In genomic region chr2:157866666-157867642, GRCh38 we compare ENCODE assay signal across 24 cellular contexts. TPM values are rescaled to one million over a fixed set of nuclear protein-coding genes. Genes with fewer than 3 reads are reported as not detected.
DNase-seq lines count a peak whose midpoint lies in the region; ATAC-seq, FAIRE-seq and TF ChIP-seq lines count a peak whose summit lies in the region.
"Had no signal": no experiment of that assay in that cellular context is flagged by ENCODE, and none has a peak within 500 bp of the region (broad histone marks: within the 10 kb centered on the region; RNA-seq: fewer than 3 reads in every experiment).

No MANE protein-coding gene starts in this region.

- H3K4ac ChIP-seq in IMR-90 (ENCODE audit: low read depth, low read length) (0 out of 2 replicates have a peak overlapping the region, but pooled peaks have one; percentile 10), H1 (replicated peaks; ENCODE audit: insufficient read length, low read depth, low read length) (no peak overlapping the region)

- H4K20me1 ChIP-seq in IMR-90 (ENCODE audit: insufficient read depth, low read length): peaks cover 46% of the 10 kb centered on the region
- peaks cover 0 to 1% of the 10 kb centered on the region in 2 experiments for H4K20me1 ChIP-seq in H1 (replicated peaks in 1 of 2; ENCODE audit: control insufficient read depth in 1 of 2, insufficient read depth in 2 of 2, low read length in 2 of 2)
- H4K20me1 ChIP-seq in osteoblast (ENCODE audit: insufficient read depth, low read length): peaks cover 52% of the 10 kb centered on the region
- no peaks in the 10 kb centered on the region for H4K20me1 ChIP-seq in Karpas-422 (ENCODE audit: insufficient read depth, low read depth, low read length)

- dilution Hi-C loops in IMR-90 (cut with HindIII; ENCODE audit: low sequenced_read_pairs, unreplicated experiment): no loop called here

- H2AK9ac ChIP-seq in IMR-90 (replicated peaks; ENCODE audit: low read depth, low read length, poor library complexity): no peak overlapping the region

- H3K18ac ChIP-seq in IMR-90 (ENCODE audit: low read depth, low read length): no peak overlapping the region
- 0 out of 2 replicates have a peak overlapping the region, but pooled peaks have one; percentile 60 for H3K18ac ChIP-seq in H1 (ENCODE audit: extremely low read depth, low read length)

- H3K36me3 Mint-ChIP-seq in activated T-cell treated with anti-CD3 and anti-CD28 coated beads, Interleukin-2, amount 50 U/mL, for 72 hours (ENCODE audit: insufficient read depth in 2 of 2): peaks cover 7 to 18% of the 10 kb centered on the region in 2 donors
- H3K36me3 Mint-ChIP-seq: naive B cell; stimulated activated memory B cell treated with anti-CD40 and anti-IgM and Interleukin-4, amounts not matched to agents 10 μg/mL and 1 μg/mL and 100 μg/mL, for 72 hours had no signal

- BruUV-seq in IMR-90 (replicated peaks; lab: Mats Ljungman, UMichigan): no TSS peak

- TF ChIP-seq CTCF in IMR-90 (conservative IDR thresholded peaks at IDR 0.05; ENCODE audit: low read depth, low read length) (no peak), H1 (IDR thresholded peaks at IDR 0.05; ENCODE audit: control extremely low read depth in 1 of 3, insufficient read depth in 1 of 3, low read depth in 1 of 3, low read length in 3 of 3) (no peak), osteoblast (IDR thresholded peaks at IDR 0.05; ENCODE audit: extremely low read depth, low read depth, low read length) (no peak), tibial nerve (IDR thresholded peaks at IDR 0.05) (no peak)

- no peak for DNase-seq in activated T-cell treated with anti-CD3 and anti-CD28 coated beads, Interleukin-2, amount 50 U/mL, for 72 hours
- DNase-seq in activated T-cell treated with anti-CD3 and anti-CD28 coated beads for 4 hours (no peak), IMR-90 (no peak), H1 (ENCODE audit: low read depth in 1 of 2, low spot score in 2 of 2) (no peak), osteoblast (ENCODE audit: insufficient read length, low spot score, missing footprints) (no peak), tibial nerve (ENCODE audit: low spot score in 2 of 2) (no peak), Karpas-422 (no peak)
- DNase-seq: activated gamma-delta T cell; anterior cingulate cortex; CD4-positive, alpha-beta T cell; central memory CD4-positive, alpha-beta T cell; hypothalamus; islet precursor cell; naive B cell; NCI-H1105 treated with DMSO at 0.1 percent for 48 hours; pancreas; sigmoid colon; T1000; testis had no signal

- TF ChIP-seq POLR2A in IMR-90 (IDR thresholded peaks at IDR 0.05; ENCODE audit: low read depth, low read length): no peak
- no peak for TF ChIP-seq POLR2A in H1 (IDR thresholded peaks at IDR 0.05; ENCODE audit: control extremely low read depth in 1 of 2, low read depth in 2 of 2, low read length in 2 of 2)
- TF ChIP-seq POLR2A in tibial nerve (IDR thresholded peaks at IDR 0.05): no peak

- H2AK5ac ChIP-seq in IMR-90 (ENCODE audit: low read depth, low read length) (no peak overlapping the region), H1 (ENCODE audit: low read depth, low read length) (peak overlapping the region; percentile 77)

- H3K14ac ChIP-seq in IMR-90 (replicated peaks; ENCODE audit: low read depth, low read length): no peak overlapping the region
- H3K14ac ChIP-seq in H1 (ENCODE audit: insufficient read length): no peak overlapping the region

- H3K9me3 ChIP-seq in IMR-90 (ENCODE audit: control insufficient read depth, insufficient read depth, low read length) (no peaks in the 10 kb centered on the region), H1 (ENCODE audit: insufficient read depth in 2 of 2, low read depth in 1 of 2, low read length in 1 of 2) (no peaks in the 10 kb centered on the region), osteoblast (ENCODE audit: low read depth, low read length) (no peaks in the 10 kb centered on the region), tibial nerve (no peaks in the 10 kb centered on the region), Karpas-422 (ENCODE audit: low read length) (no peaks in the 10 kb centered on the region)
- H3K9me3 ChIP-seq: pancreas, sigmoid colon, testis had no signal

- peaks cover 16% of the 10 kb centered on the region for H3K9me1 ChIP-seq in IMR-90 (ENCODE audit: insufficient read depth, low read length)

- H3K4me1 ChIP-seq in IMR-90 (ENCODE audit: control insufficient read depth, insufficient read depth, low read length) (peaks cover 9% of the 10 kb centered on the region), H1 (replicated peaks in 1 of 4; ENCODE audit: control insufficient read depth in 3 of 4, insufficient read depth in 4 of 4, low read length in 3 of 4) (peaks cover 3 to 16% (median 7%) of the 10 kb centered on the region in 4 experiments; a peak in 6 of 7 replicates), osteoblast (ENCODE audit: insufficient read depth, low read length) (peaks cover 13% of the 10 kb centered on the region), tibial nerve (peaks cover 0 to 48% (median 2%) of the 10 kb centered on the region in 4 donors), Karpas-422 (ENCODE audit: low read length) (no peaks in the 10 kb centered on the region)

- peaks cover 83% of the 10 kb centered on the region for H3K4me1 Mint-ChIP-seq in activated T-cell treated with anti-CD3 and anti-CD28 coated beads, Interleukin-2, amount 50 U/mL, for 72 hours (ENCODE audit: low read depth)
- H3K4me1 Mint-ChIP-seq: naive B cell had no signal

- no peak overlapping the region for H2BK15ac ChIP-seq in IMR-90 (ENCODE audit: low read depth, low read length)
- H2BK15ac ChIP-seq in H1 (ENCODE audit: low read length): peak overlapping the region; percentile 65; the same call in 1 of the 2 replicates

- H3K4me3 Mint-ChIP-seq in activated T-cell treated with anti-CD3 and anti-CD28 coated beads, Interleukin-2, amount 50 U/mL, for 72 hours: peak overlapping the region; percentile 1 to 5
- H3K4me3 Mint-ChIP-seq: CD4-positive, alpha-beta T cell; naive B cell; stimulated activated memory B cell treated with anti-CD40 and anti-IgM and Interleukin-4, amounts not matched to agents 10 μg/mL and 1 μg/mL and 100 μg/mL, for 72 hours had no signal

- FAIRE-seq in H1 (lab: Jason Lieb, UNC): no peak
- FAIRE-seq: frontal cortex, pancreas had no signal

- no peaks in the 10 kb centered on the region for H3K27me3 Mint-ChIP-seq in activated T-cell treated with anti-CD3 and anti-CD28 coated beads, Interleukin-2, amount 50 U/mL, for 72 hours (ENCODE audit: low read depth)
- H3K27me3 Mint-ChIP-seq: CD4-positive, alpha-beta T cell; naive B cell; stimulated activated memory B cell treated with anti-CD40 and anti-IgM and Interleukin-4, amounts not matched to agents 10 μg/mL and 1 μg/mL and 100 μg/mL, for 72 hours had no signal

- 80% methylated on average over 1 of the region's 4 CpGs; no CpG with 5 or more reads in 1 of the 2 experiments for WGBS in IMR-90 (ENCODE audit: extremely low coverage in 2 of 2, insufficient read length in 1 of 2), 2 experiments
- 83% methylated on average over 4 of the region's 4 CpGs; no CpG with 5 or more reads in 1 of the 2 experiments for WGBS in H1 (ENCODE audit: extremely low coverage in 1 of 2, insufficient coverage in 1 of 2, insufficient read length in 1 of 2, insufficient replicate concordance in 2 of 2, low coverage in 1 of 2, low lambda C conversion rate in 2 of 2, missing lambda C conversion rate in 1 of 2), 2 experiments
- 71 to 77% methylated on average over 4 of the region's 4 CpGs for WGBS in tibial nerve, 2 donors

- intact Hi-C loops in IMR-90 (cut with micrococcal nuclease): no loop called here

- H3K79me2 ChIP-seq in H1 (ENCODE audit: control insufficient read depth in 1 of 2, insufficient read depth in 2 of 2, low read length in 2 of 2) (peaks cover 0 to 67% of the 10 kb centered on the region in 2 experiments; a peak in 2 of 4 replicates), osteoblast (ENCODE audit: insufficient read depth, low read length) (peaks cover 90% of the 10 kb centered on the region), Karpas-422 (ENCODE audit: low read length) (no peaks in the 10 kb centered on the region)

- H3K4me3 ChIP-seq in IMR-90 (ENCODE audit: insufficient read depth, low read depth, low read length) (no peak overlapping the region), H1 (ENCODE audit: extremely low read depth in 1 of 4, insufficient read depth in 2 of 4, low read depth in 3 of 4, low read length in 4 of 4) (no peak overlapping the region; a peak in 1 of 8 replicates), osteoblast (ENCODE audit: insufficient read depth, low read length) (no peak overlapping the region), tibial nerve (no peak overlapping the region), Karpas-422 (ENCODE audit: low read length) (no peak overlapping the region)
- H3K4me3 ChIP-seq: pancreas, sigmoid colon, testis had no signal

- H3K23me2 ChIP-seq in H1 (ENCODE audit: low read depth, low read length): no peaks in the 10 kb centered on the region

- H2BK120ac ChIP-seq in IMR-90 (ENCODE audit: low read depth, low read length) (no peak overlapping the region), H1 (replicated peaks; ENCODE audit: low read depth, low read length) (no peak overlapping the region)

- TF ChIP-seq RAD21 in IMR-90 (IDR thresholded peaks at IDR 0.05; ENCODE audit: low read length): no peak
- no peak for TF ChIP-seq RAD21 in H1 (IDR thresholded peaks at IDR 0.05 in 1 of 2, conservative IDR thresholded peaks at IDR 0.05 in 1 of 2; ENCODE audit: low read depth in 2 of 2, low read length in 2 of 2)

- H3K36me3 ChIP-seq in IMR-90 (ENCODE audit: control insufficient read depth, insufficient read depth, low read length): no peaks in the 10 kb centered on the region
- H3K36me3 ChIP-seq in H1 (ENCODE audit: control insufficient read depth in 2 of 4, insufficient read depth in 4 of 4, low read length in 3 of 4): no peaks in the 10 kb centered on the region
- H3K36me3 ChIP-seq in osteoblast (ENCODE audit: insufficient read depth, low read length): no peaks in the 10 kb centered on the region
- H3K36me3 ChIP-seq in tibial nerve: no peaks in the 10 kb centered on the region
- H3K36me3 ChIP-seq in Karpas-422 (ENCODE audit: insufficient read depth, low read length): no peaks in the 10 kb centered on the region
- H3K36me3 ChIP-seq: pancreas, sigmoid colon had no signal

- no peak for ATAC-seq in activated T-cell treated with anti-CD3 and anti-CD28 coated beads, Interleukin-2, amount 50 U/mL, for 72 hours (replicated peaks in 1 of 2)
- no peak for ATAC-seq in IMR-90 (ENCODE audit: low read depth)
- no peak for ATAC-seq in GM19467 (IDR thresholded peaks at IDR 0.05; ENCODE audit: unreplicated experiment)
- ATAC-seq: esophagus mucosa; stimulated activated memory B cell treated with anti-CD40 and anti-IgM and Interleukin-4, amounts not matched to agents 10 μg/mL and 1 μg/mL and 100 μg/mL, for 72 hours had no signal

- in situ Hi-C loops in IMR-90 (cut with MboI; ENCODE audit: low sequenced_read_pairs): loop anchor here (25.0 kb wide), 1 partner anchor 1530 kb away; the partner anchor contains the start of gene NR4A2

- H4K5ac ChIP-seq in IMR-90 (ENCODE audit: low read depth, low read length) (no peak overlapping the region), H1 (ENCODE audit: insufficient read length, low read depth, low read length) (no peak overlapping the region)

- H3K9me2 ChIP-seq in Karpas-422 (replicated peaks; ENCODE audit: insufficient read depth, low read length): no peaks in the 10 kb centered on the region

- no peak for TF ChIP-seq EP300 in H1 (IDR thresholded peaks at IDR 0.05; ENCODE audit: borderline replicate concordance in 1 of 2, low read depth in 2 of 2, low read length in 2 of 2)
- no peak for TF ChIP-seq EP300 in tibial nerve (IDR thresholded peaks at IDR 0.05)

- H3K4me2 ChIP-seq in IMR-90 (ENCODE audit: low read depth, low read length) (no peak overlapping the region; the same call in 1 of the 2 replicates), H1 (ENCODE audit: insufficient read depth in 1 of 2, low read depth in 2 of 2, low read length in 2 of 2) (peak overlapping the region; percentile 43 to 50), osteoblast (ENCODE audit: insufficient read depth, low read length) (peak overlapping the region; percentile 24), Karpas-422 (ENCODE audit: low read depth, low read length, poor library complexity, severe bottlenecking) (no peak overlapping the region)

- peaks cover 39 to 70% of the 10 kb centered on the region in 2 experiments for H3K79me1 ChIP-seq in IMR-90 (ENCODE audit: low read depth in 1 of 2, low read length in 2 of 2)
- no peaks in the 10 kb centered on the region; the same call in 1 of the 2 replicates for H3K79me1 ChIP-seq in H1 (ENCODE audit: low read depth, low read length)

- H2BK20ac ChIP-seq in IMR-90 (ENCODE audit: low read depth, low read length) (no peak overlapping the region), H1 (ENCODE audit: low read length) (0 out of 2 replicates have a peak overlapping the region, but pooled peaks have one; percentile 8)

- H2AFZ ChIP-seq in IMR-90 (replicated peaks; ENCODE audit: low read length, poor library complexity) (no peak overlapping the region), H1 (ENCODE audit: low read length) (no peak overlapping the region), osteoblast (ENCODE audit: low read length) (no peak overlapping the region), Karpas-422 (ENCODE audit: low read length) (no peak overlapping the region)

- peak overlapping the region; percentile 60 for H2BK12ac ChIP-seq in H1 (ENCODE audit: low read depth, low read length)

- H3K9me3 Mint-ChIP-seq in activated T-cell treated with anti-CD3 and anti-CD28 coated beads, Interleukin-2, amount 50 U/mL, for 72 hours: peaks cover 0 to 3% of the 10 kb centered on the region in 2 donors
- H3K9me3 Mint-ChIP-seq: CD4-positive, alpha-beta T cell; naive B cell; stimulated activated memory B cell treated with anti-CD40 and anti-IgM and Interleukin-4, amounts not matched to agents 10 μg/mL and 1 μg/mL and 100 μg/mL, for 72 hours had no signal

- no peak overlapping the region for H3K23ac ChIP-seq in IMR-90 (ENCODE audit: low read depth, low read length)
- no peak overlapping the region for H3K23ac ChIP-seq in H1 (ENCODE audit: insufficient read length)

- H3K56ac ChIP-seq in IMR-90 (ENCODE audit: extremely low read depth, insufficient read depth, low read length) (no peak overlapping the region), H1 (replicated peaks; ENCODE audit: insufficient read length, low read depth, low read length) (no peak overlapping the region)

- H4K8ac ChIP-seq in IMR-90 (ENCODE audit: low read depth in 2 of 2, low read length in 2 of 2) (no peak overlapping the region), H1 (ENCODE audit: extremely low read depth, insufficient read depth, low read length) (no peak overlapping the region)

- POLR2A ChIA-PET in IMR-90 (lab: Charles Lee; ENCODE audit: unreplicated experiment): no interaction called here
- POLR2A ChIA-PET in H1 (lab: Charles Lee; ENCODE audit: partially characterized antibody): interaction anchor here (1.2 kb wide), 1 partner anchor 9 kb away, joined by 8 read pairs; the partner anchor contains the start of gene ACVR1

- H3K9ac ChIP-seq in IMR-90 (ENCODE audit: low read depth, low read length) (no peak overlapping the region), H1 (replicated peaks in 1 of 4; ENCODE audit: extremely low read depth in 1 of 4, low read depth in 3 of 4, low read length in 3 of 4) (no peak overlapping the region), Karpas-422 (ENCODE audit: low read length) (no peak overlapping the region)

- H3K27ac ChIP-seq in IMR-90 (ENCODE audit: insufficient read depth, low read length): no peak overlapping the region
- no peak overlapping the region for H3K27ac ChIP-seq in H1 (ENCODE audit: low read depth, low read length)
- peak overlapping the region; percentile 21 for H3K27ac ChIP-seq in osteoblast (ENCODE audit: low read depth, low read length)
- no peak overlapping the region for H3K27ac ChIP-seq in tibial nerve
- H3K27ac ChIP-seq in Karpas-422 (ENCODE audit: low read length): no peak overlapping the region
- H3K27ac ChIP-seq: pancreas, RWPE1, testis had no signal

- CTCF ChIA-PET in IMR-90 (lab: Yijun Ruan, JAX) (interaction anchor here (0.6 kb wide), 1 partner anchor 78 kb away, joined by 3 read pairs; no protein-coding TSS in a partner anchor), H1 (lab: Charles Lee; ENCODE audit: partially characterized antibody) (interaction anchor here (0.6 to 2.4 kb wide), 6 partner anchors 10 to 79 kb away, joined by 3 to 8 read pairs (median 4); partner anchors contain the start of gene ACVR1)

- H2BK5ac ChIP-seq in IMR-90 (ENCODE audit: low read depth, low read length, poor library complexity, severe bottlenecking): no peak overlapping the region
- peak overlapping the region; percentile 54; the same call in 1 of the 2 replicates for H2BK5ac ChIP-seq in H1 (ENCODE audit: low read depth, low read length)

- H4K91ac ChIP-seq in IMR-90 (ENCODE audit: insufficient read depth, low read depth, low read length) (no peak overlapping the region), H1 (replicated peaks; ENCODE audit: insufficient read length, low read length) (no peak overlapping the region)

- H3K27ac Mint-ChIP-seq in activated T-cell treated with anti-CD3 and anti-CD28 coated beads, Interleukin-2, amount 50 U/mL, for 72 hours: peak overlapping the region; percentile 1
- H3K27ac Mint-ChIP-seq: CD4-positive, alpha-beta T cell; naive B cell; stimulated activated memory B cell treated with anti-CD40 and anti-IgM and Interleukin-4, amounts not matched to agents 10 μg/mL and 1 μg/mL and 100 μg/mL, for 72 hours had no signal

- H3K27me3 ChIP-seq in IMR-90 (ENCODE audit: control insufficient read depth, insufficient read depth, low read length): no peaks in the 10 kb centered on the region
- H3K27me3 ChIP-seq in H1 (replicated peaks in 1 of 4; ENCODE audit: control insufficient read depth in 3 of 4, extremely low read depth in 1 of 4, insufficient read depth in 3 of 4, low read length in 3 of 4): no peaks in the 10 kb centered on the region
- H3K27me3 ChIP-seq in osteoblast (ENCODE audit: insufficient read depth, low read length): no peaks in the 10 kb centered on the region
- no peaks in the 10 kb centered on the region for H3K27me3 ChIP-seq in tibial nerve
- no peaks in the 10 kb centered on the region for H3K27me3 ChIP-seq in Karpas-422 (ENCODE audit: low read length)
- H3K27me3 ChIP-seq: pancreas, sigmoid colon, testis had no signal

RNA-seq across cellular contexts. Expression of gene ACVR1, which starts 9.2 kb away (rescaled TPM):
- total RNA-seq in activated T-cell treated with anti-CD3 and anti-CD28 coated beads, Interleukin-2, amount 50 U/mL, for 72 hours: 10 to 100 TPM; 28.3 to 29.7 TPM
- total RNA-seq in IMR-90 (2012; rRNA removed): 21.1 and 24.2 TPM in 2 replicates
- 32.0 and 40.8 TPM in 2 replicates for polyA plus RNA-seq in IMR-90 (2012; rRNA removed)
- 24.3 and 50.9 TPM in 2 replicates for polyA plus RNA-seq in IMR-90 (2012; cell fraction: cytosol; rRNA removed)
- polyA plus RNA-seq in IMR-90 (2012; cell fraction: nucleus; rRNA removed; ENCODE audit: low replicate concordance): 13.1 and 33.6 TPM in 2 replicates
- 17.5 and 17.7 TPM in 2 replicates for total RNA-seq in H1 (2021; fragmentation: NEBNext Ultra II Directional; extraction: Animal tissue kit (Norgen Biotek cat#: 25700))
- 6.3 and 8.5 TPM in 2 replicates for polyA plus RNA-seq in H1 (2011; rRNA removed)
- polyA plus RNA-seq in H1 (2011; cell fraction: cytosol; rRNA removed): 8.5 TPM
- polyA plus RNA-seq in H1 (2011; cell fraction: nucleus; rRNA removed): 6.4 TPM
- polyA plus RNA-seq in H1 (2012, experiment 1 of 2): 12.1 to 13.8 TPM (median 12.9 TPM) in 4 replicates
- 5.3 TPM for polyA plus RNA-seq in H1 (2012, experiment 2 of 2)
- polyA plus RNA-seq in H1 (2013, experiment 1 of 2): 13.8 TPM
- polyA plus RNA-seq in H1 (2013, experiment 2 of 2): 14.4 TPM
- polyA minus RNA-seq in H1 (2011; rRNA and poly(A)+ RNA removed): 12.4 and 14.9 TPM in 2 replicates
- 7.6 TPM for polyA minus RNA-seq in H1 (2011; cell fraction: cytosol; rRNA and poly(A)+ RNA removed)
- 13.9 TPM for polyA minus RNA-seq in H1 (2011; cell fraction: nucleus; rRNA and poly(A)+ RNA removed)
- total RNA-seq in osteoblast: 52.5 and 53.9 TPM in 2 replicates
- total RNA-seq in tibial nerve: 10 to 100 TPM; 19.2 to 24.7 (median 22.8) TPM
- total RNA-seq in Karpas-422 (2014; rRNA removed; shearing (Covaris generic); ENCODE audit: low replicate concordance): 0.07 and 0.22 TPM in 2 replicates

Comparison
In these comparisons a context has a peak if more than half of its experiments do, and no peak if none do; other contexts are left out.
1. H3K4me2 ChIP-seq: peak in H1 (2 of 2) and osteoblast (single experiment); none in IMR-90 (single experiment) and Karpas-422 (single experiment).
2. RNA of gene ACVR1, which starts 9.2 kb away (total RNA-seq): 52.5 to 53.9 TPM in osteoblast, 28.3 to 29.7 TPM in activated T-cell treated with anti-CD3 and anti-CD28 coated beads, Interleukin-2, amount 50 U/mL, for 72 hours, 19.2 to 24.7 TPM in tibial nerve, 21.1 to 24.2 TPM in IMR-90 and 17.5 to 17.7 TPM in H1; 0.07 to 0.22 TPM in Karpas-422; every median in the first group is over 10 times any median in the second.